15 cellular contexts compared by ENCODE assay signal in genomic region chr2:96500385-96501066, GRCh38. TPM values are rescaled to one million over a fixed set of nuclear protein-coding genes. Genes with fewer than 3 reads are reported as not detected.
"Had no signal": no experiment of that assay in that cellular context is flagged by ENCODE, and none has a peak within 500 bp of the region (broad histone marks: within the 10 kb centered on the region; RNA-seq: fewer than 3 reads in every experiment).

No MANE protein-coding gene starts in this region.

- H3K4me3 ChIP-seq: adrenal gland, ovary, stomach, thoracic aorta, uterus had no signal

- DNase-seq: activated CD4-positive, alpha-beta T cell treated with anti-CD3 and anti-CD28 coated beads, Interleukin-2, amount 50 U/mL, for 4 hours; activated naive CD4-positive, alpha-beta T cell treated with anti-CD3 and anti-CD28 coated beads, Interleukin-2, amount 50 U/mL, for 16 hours; activated T-cell treated with anti-CD3 and anti-CD28 coated beads, Interleukin-2, amount 50 U/mL, for 72 hours; adrenal gland; central memory CD4-positive, alpha-beta T cell; hypothalamus; kidney glomerular epithelial cell; nephron progenitor cell; ovary; stimulated activated CD4-positive, alpha-beta T cell treated with anti-CD3 and anti-CD28 coated beads, Interleukin-4, amount 100 ng/mL, for 4 hours; stomach; uterus had no signal

- H3K9me3 ChIP-seq: adrenal gland, ovary, thoracic aorta, uterus had no signal

- H3K36me3 ChIP-seq: adrenal gland, ovary, stomach, thoracic aorta, uterus had no signal

- H3K27ac ChIP-seq: adrenal gland, ovary, stomach, thoracic aorta, uterus had no signal

- H3K4me1 ChIP-seq: adrenal gland, uterus had no signal

- H3K4me3 Mint-ChIP-seq: nephron progenitor cell; T-helper 2 cell treated with Interferon-gamma antibody and Interleukin-4, amounts not matched to agents 5 μg/mL and 100 μg/mL, for 36 hours had no signal

- H3K27ac Mint-ChIP-seq: nephron progenitor cell had no signal

- H3K27me3 ChIP-seq: ovary, uterus had no signal

RNA-seq across cellular contexts. Expression of gene NEURL3, which starts 4.6 kb away (rescaled TPM):
- total RNA-seq: ovary, skeletal muscle tissue, thoracic aorta, uterus had no signal
